In genomic region chr20:64155258-64156135, GRCh38 we compare ENCODE assay signal across 27 cellular contexts. TPM values are rescaled to one million over a fixed set of nuclear protein-coding genes. Genes with fewer than 3 reads are reported as not detected.
A peak's percentile ranks its signal among the peaks of the same experiment; 100 is the strongest.
DNase-seq lines count a peak whose midpoint lies in the region; ATAC-seq and TF ChIP-seq lines count a peak whose summit lies in the region.
"Had no signal": no experiment of that assay in that cellular context is flagged by ENCODE, and none has a peak within 500 bp of the region (broad histone marks: within the 10 kb centered on the region; RNA-seq: fewer than 3 reads in every experiment).

No MANE protein-coding gene starts in this region.

- intact Hi-C loops in Right ventricle myocardium inferior (cut with DNase I) (no loop called here), cardiac septum (cut with DNase I) (no loop called here)
- intact Hi-C loops in CD4-positive, alpha-beta T cell (cut with DNase I, micrococcal nuclease), result no loop called here

- peak overlapping the region; percentile 98 for H3K27ac Mint-ChIP-seq in glutamatergic neuron (ENCODE audit: unreplicated experiment)
- H3K27ac Mint-ChIP-seq in CD4-positive, alpha-beta T cell, result no peak overlapping the region
- H3K27ac Mint-ChIP-seq: IgD-negative memory B cell; stimulated activated memory B cell treated with anti-CD40 and anti-IgM and Interleukin-4, amounts not matched to agents 10 μg/mL and 1 μg/mL and 100 μg/mL, for 72 hours had no signal

- ATAC-seq in Right ventricle myocardium inferior (no peak), RWPE2 (ENCODE audit: low read depth) (no peak), HG02884 (IDR thresholded peaks at IDR 0.05; ENCODE audit: unreplicated experiment) (no peak)
- no peak for ATAC-seq in CD4-positive, alpha-beta T cell (ENCODE audit: poor library complexity)
- ATAC-seq: HCT116; stimulated activated memory B cell treated with anti-CD40 and anti-IgM and Interleukin-4, amounts not matched to agents 10 μg/mL and 1 μg/mL and 100 μg/mL, for 72 hours had no signal

- H3K36me3 ChIP-seq in RWPE2 (ENCODE audit: low read depth), result no peaks in the 10 kb centered on the region
- H3K36me3 ChIP-seq: BLaER1 treated with 17β-estradiol and CSF1 and Interleukin-3, amounts not matched to agents 10 nM and 100 nM had no signal

- no peaks in the 10 kb centered on the region for H3K9me3 ChIP-seq in RWPE2 (ENCODE audit: severe bottlenecking)
- H3K9me3 ChIP-seq in CD4-positive, alpha-beta T cell (ENCODE audit: control insufficient read depth, low read length), result no peaks in the 10 kb centered on the region
- H3K9me3 ChIP-seq: BLaER1 treated with 17β-estradiol and CSF1 and Interleukin-3, amounts not matched to agents 10 nM and 100 nM; Caco-2 had no signal

- peaks cover 26% of the 10 kb centered on the region for H3K27me3 Mint-ChIP-seq in glutamatergic neuron (ENCODE audit: unreplicated experiment)
- peaks cover 12% of the 10 kb centered on the region for H3K27me3 Mint-ChIP-seq in CD4-positive, alpha-beta T cell

- no peak overlapping the region for H3K27ac ChIP-seq in RWPE2 (ENCODE audit: poor library complexity, severe bottlenecking)
- H3K27ac ChIP-seq in CD4-positive, alpha-beta T cell (ENCODE audit: low read depth, low read length), result no peak overlapping the region
- H3K27ac ChIP-seq: BLaER1 treated with 17β-estradiol and CSF1 and Interleukin-3, amounts not matched to agents 10 nM and 100 nM; epithelial cell of prostate; VCaP had no signal

- no peak for TF ChIP-seq CTCF in RWPE2 (IDR thresholded peaks at IDR 0.05; ENCODE audit: poor library complexity, severe bottlenecking)
- no peak for TF ChIP-seq CTCF in glutamatergic neuron (IDR thresholded peaks at IDR 0.05; ENCODE audit: partially characterized antibody, unreplicated experiment)
- no peak for TF ChIP-seq CTCF in CD4-positive, alpha-beta T cell (IDR thresholded peaks at IDR 0.05)

- DNase-seq in Right ventricle myocardium inferior (ENCODE audit: missing footprints) (peak; percentile 31), cardiac septum (ENCODE audit: low spot score) (no peak), RWPE2 (ENCODE audit: low spot score) (peak; percentile 82), glutamatergic neuron (no peak), NCI-H2107 (lab: John Stamatoyannopoulos, UW) (no peak)
- no peak for DNase-seq in CD4-positive, alpha-beta T cell
- DNase-seq: activated CD4-positive, alpha-beta T cell treated with anti-CD3 and anti-CD28 coated beads, Interleukin-2, amount 50 U/mL, for 4 hours; activated CD8-positive, alpha-beta memory T cell treated with anti-CD3 and anti-CD28 coated beads, Interleukin-2, amount 50 U/mL, for 4 hours; Caco-2; kidney glomerular epithelial cell; NCI-H2171; NCI-H526; small intestine; stimulated activated CD4-positive, alpha-beta T cell treated with anti-CD3 and anti-CD28 coated beads, Interleukin-2, amount 100 ng/mL, for 24 hours had no signal

- H3K9me3 Mint-ChIP-seq in glutamatergic neuron (ENCODE audit: unreplicated experiment), result peaks cover 22% of the 10 kb centered on the region
- H3K9me3 Mint-ChIP-seq in CD4-positive, alpha-beta T cell, result no peaks in the 10 kb centered on the region
- H3K9me3 Mint-ChIP-seq: stimulated activated memory B cell treated with anti-CD40 and anti-IgM and Interleukin-4, amounts not matched to agents 10 μg/mL and 1 μg/mL and 100 μg/mL, for 72 hours had no signal

- no peaks in the 10 kb centered on the region for H3K36me3 Mint-ChIP-seq in glutamatergic neuron (ENCODE audit: unreplicated experiment)
- no peaks in the 10 kb centered on the region for H3K36me3 Mint-ChIP-seq in CD4-positive, alpha-beta T cell (ENCODE audit: low read depth)

- CTCF ChIA-PET in CD4-positive, alpha-beta T cell (lab: Charles Lee), result no interaction called here

- peaks cover 41% of the 10 kb centered on the region for H3K4me1 Mint-ChIP-seq in glutamatergic neuron (ENCODE audit: low read depth, unreplicated experiment)
- no peaks in the 10 kb centered on the region for H3K4me1 Mint-ChIP-seq in CD4-positive, alpha-beta T cell (ENCODE audit: low read depth)
- H3K4me1 Mint-ChIP-seq: IgD-negative memory B cell; stimulated activated memory B cell treated with anti-CD40 and anti-IgM and Interleukin-4, amounts not matched to agents 10 μg/mL and 1 μg/mL and 100 μg/mL, for 72 hours had no signal

- H3K27me3 ChIP-seq in RWPE2 (ENCODE audit: insufficient read depth, poor library complexity, severe bottlenecking), result peaks cover 17% of the 10 kb centered on the region
- peaks cover 16% of the 10 kb centered on the region for H3K27me3 ChIP-seq in CD4-positive, alpha-beta T cell (ENCODE audit: control insufficient read depth, insufficient read depth, low read length)

- H3K4me3 ChIP-seq in RWPE2 (ENCODE audit: severe bottlenecking), result no peak overlapping the region
- H3K4me3 ChIP-seq: BLaER1 treated with 17β-estradiol and CSF1 and Interleukin-3, amounts not matched to agents 10 nM and 100 nM; lung had no signal

- H3K4me1 ChIP-seq in RWPE2 (ENCODE audit: insufficient read depth, poor library complexity, severe bottlenecking), result peaks cover 16% of the 10 kb centered on the region
- H3K4me1 ChIP-seq: Caco-2 had no signal

- POLR2A ChIA-PET in CD4-positive, alpha-beta T cell (lab: Charles Lee), result no interaction called here

- H3K4me3 Mint-ChIP-seq in glutamatergic neuron (ENCODE audit: unreplicated experiment), result peak overlapping the region; percentile 82
- no peak overlapping the region for H3K4me3 Mint-ChIP-seq in CD4-positive, alpha-beta T cell
- H3K4me3 Mint-ChIP-seq: stimulated activated memory B cell treated with anti-CD40 and anti-IgM and Interleukin-4, amounts not matched to agents 10 μg/mL and 1 μg/mL and 100 μg/mL, for 72 hours had no signal

RNA-seq across cellular contexts. Expression of gene MYT1, which starts 8.8 kb away (rescaled TPM):
- total RNA-seq in Right ventricle myocardium inferior (0.16 TPM), cardiac septum (not detected), glutamatergic neuron (ENCODE audit: unreplicated experiment) (159 TPM)
- 1 to 10 TPM in 1 of 2 experiments, not detected in 1; 1.0 TPM for total RNA-seq in CD4-positive, alpha-beta T cell
- total RNA-seq: chondrocyte; M059J; RPMI7951; T-helper 2 cell treated with Interferon-gamma antibody and Interleukin-4, amounts not matched to agents 100 ng/mL and 5 ng/mL, for 36 hours had no signal

RNA-seq across cellular contexts. Expression of gene NPBWR2, which starts 48.1 kb away (rescaled TPM):
- not detected for total RNA-seq in Right ventricle myocardium inferior
- total RNA-seq in cardiac septum, result not detected
- not detected for total RNA-seq in glutamatergic neuron (ENCODE audit: unreplicated experiment)
- under 1 TPM; 0.38 to 0.47 TPM for total RNA-seq in CD4-positive, alpha-beta T cell
- total RNA-seq: Caco-2; chondrocyte; lung; M059J; RPMI7951; T-helper 2 cell treated with Interferon-gamma antibody and Interleukin-4, amounts not matched to agents 100 ng/mL and 5 ng/mL, for 36 hours; urinary bladder had no signal

Comparison
In these comparisons a context has a peak if more than half of its experiments do, and no peak if none do; other contexts are left out.
1. DNase-seq: peak in Right ventricle myocardium inferior (single experiment) and RWPE2 (single experiment); none in cardiac septum (single experiment), glutamatergic neuron (single experiment), CD4-positive, alpha-beta T cell (0 of 10) and NCI-H2107 (single experiment).
2. RNA of gene MYT1, which starts 8.8 kb away (total RNA-seq): 159 TPM in glutamatergic neuron (single experiment); 1.0 TPM in CD4-positive, alpha-beta T cell, 0.16 TPM in Right ventricle myocardium inferior (single experiment) and not detected in cardiac septum (single experiment); every median in the first group is over 10 times any median in the second.